Comparison of ENCODE assay signal across 1 cellular context in genomic region chr16:21599994-21600773, GRCh38.
TF ChIP-seq lines count a peak whose summit lies in the region.

No MANE protein-coding gene starts in this region.

TF ChIP-seq in HepG2, 621 proteins besides CTCF, POLR2A, EP300 and RAD21 (continued from another document and continues in another):
- TF ChIP-seq NFAT5 (CRISPR knock-in tag; IDR thresholded peaks at IDR 0.05) (no peak), ZNF414 (CRISPR knock-in tag; IDR thresholded peaks at IDR 0.05) (peak; percentile 66; the same call in 1 of the 2 replicates), ZNF780A (CRISPR knock-in tag; IDR thresholded peaks at IDR 0.05) (no peak), MZF1 (CRISPR knock-in tag; IDR thresholded peaks at IDR 0.05; ENCODE audit: borderline replicate concordance) (no peak), HNRNPUL1 (IDR thresholded peaks at IDR 0.05; ENCODE audit: low read depth, low read length) (no peak), RBFOX2 (IDR thresholded peaks at IDR 0.05; ENCODE audit: low read depth, low read length) (no peak), TAF1 (CRISPR knock-in tag; IDR thresholded peaks at IDR 0.05) (no peak), SOX5 (CRISPR knock-in tag; IDR thresholded peaks at IDR 0.05; ENCODE audit: borderline replicate concordance) (0 out of 2 replicates have a peak, but pooled peaks have one; percentile 4), ZNF431 (CRISPR knock-in tag; IDR thresholded peaks at IDR 0.05; ENCODE audit: borderline replicate concordance, low read depth) (no peak), ZNF850 (CRISPR knock-in tag; conservative IDR thresholded peaks at IDR 0.05) (0 out of 2 replicates have a peak, but pooled peaks have one; percentile 80), ZNF124 (CRISPR knock-in tag; IDR thresholded peaks at IDR 0.05) (no peak), HNF1A (IDR thresholded peaks at IDR 0.05; ENCODE audit: low read depth) (no peak), HNF1A (CRISPR knock-in tag; IDR thresholded peaks at IDR 0.05; ENCODE audit: borderline replicate concordance) (0 out of 2 replicates have a peak, but pooled peaks have one; percentile 59), HOMEZ (CRISPR knock-in tag; IDR thresholded peaks at IDR 0.05; ENCODE audit: low read depth) (no peak), ZBTB44 (CRISPR knock-in tag; IDR thresholded peaks at IDR 0.05) (no peak), PRDM15 (CRISPR knock-in tag; IDR thresholded peaks at IDR 0.05) (0 out of 2 replicates have a peak, but pooled peaks have one; percentile 12), SALL1 (CRISPR knock-in tag; IDR thresholded peaks at IDR 0.05) (no peak), SSRP1 (CRISPR knock-in tag; IDR thresholded peaks at IDR 0.05) (no peak), TCF12 (IDR thresholded peaks at IDR 0.05) (no peak), TCF12 (CRISPR knock-in tag; IDR thresholded peaks at IDR 0.05) (no peak), ZNF691 (CRISPR knock-in tag; IDR thresholded peaks at IDR 0.05; ENCODE audit: borderline replicate concordance, low read depth) (no peak), ARNT (IDR thresholded peaks at IDR 0.05) (no peak), RELA (CRISPR knock-in tag; IDR thresholded peaks at IDR 0.05) (no peak), ZNF737 (CRISPR knock-in tag; IDR thresholded peaks at IDR 0.05; ENCODE audit: borderline replicate concordance) (no peak), TAF15 (IDR thresholded peaks at IDR 0.05; ENCODE audit: low read depth, low read length, poor library complexity, severe bottlenecking) (no peak), FOSL1 (CRISPR knock-in tag; IDR thresholded peaks at IDR 0.05; ENCODE audit: borderline replicate concordance) (no peak), ZNF263 (CRISPR knock-in tag; IDR thresholded peaks at IDR 0.05) (0 out of 2 replicates have a peak, but pooled peaks have one; percentile 30), ZFP62 (CRISPR knock-in tag; IDR thresholded peaks at IDR 0.05) (no peak), HDAC1 (CRISPR knock-in tag; IDR thresholded peaks at IDR 0.05) (peak; percentile 39; the same call in 1 of the 2 replicates), TRIM22 (IDR thresholded peaks at IDR 0.05) (no peak), SMAD3 (CRISPR knock-in tag; IDR thresholded peaks at IDR 0.05) (no peak; the same call in 1 of the 2 replicates), PTBP1 (IDR thresholded peaks at IDR 0.05; ENCODE audit: low read depth, low read length, poor library complexity, severe bottlenecking) (no peak), PREB (CRISPR knock-in tag; IDR thresholded peaks at IDR 0.05) (no peak)
